In genomic region chr22:45239378-45240136, GRCh38 we compare ENCODE assay signal across 8 cellular contexts. TPM values are rescaled to one million over a fixed set of nuclear protein-coding genes. Genes with fewer than 3 reads are reported as not detected.
A peak's percentile ranks its signal among the peaks of the same experiment; 100 is the strongest.
DNase-seq lines count a peak whose midpoint lies in the region; ATAC-seq, FAIRE-seq and TF ChIP-seq lines count a peak whose summit lies in the region.

No MANE protein-coding gene starts in this region.

- no peak overlapping the region for H3K9ac ChIP-seq in parathyroid adenoma

- no peaks in the 10 kb centered on the region for H3K27me3 ChIP-seq in Peyer's patch
- no peaks in the 10 kb centered on the region for H3K27me3 ChIP-seq in esophagus muscularis mucosa
- no peaks in the 10 kb centered on the region for H3K27me3 ChIP-seq in parathyroid adenoma (ENCODE audit: control insufficient read depth, insufficient read depth, low read length)

- ATAC-seq in HG03135 (IDR thresholded peaks at IDR 0.05; ENCODE audit: unreplicated experiment) (no peak), GM18868 (IDR thresholded peaks at IDR 0.05; ENCODE audit: unreplicated experiment) (no peak), HG02852 (IDR thresholded peaks at IDR 0.05; ENCODE audit: unreplicated experiment) (no peak)

- WGBS in esophagus muscularis mucosa = 56% methylated on average over 6 of the region's 12 CpGs

- DNase-seq in GM19239 (ENCODE audit: insufficient read length, low spot score) (no peak), Peyer's patch (no peak), esophagus muscularis mucosa (ENCODE audit: extremely low spot score) (no peak), NCI-H2107 (lab: John Stamatoyannopoulos, UW) (no peak)

- peaks cover 12% of the 10 kb centered on the region for H3K79me2 ChIP-seq in parathyroid adenoma

- peak overlapping the region; percentile 78 for H3K4me2 ChIP-seq in parathyroid adenoma (ENCODE audit: low read length)

- no peak for TF ChIP-seq EP300 in esophagus muscularis mucosa (IDR thresholded peaks at IDR 0.05)

- peak overlapping the region in 1 of 4 donors; percentile 69 for H3K27ac ChIP-seq in Peyer's patch
- peak overlapping the region in 2 of 4 donors; percentile 47 to 58 for H3K27ac ChIP-seq in esophagus muscularis mucosa (replicated peaks in 1 of 4)
- H3K27ac ChIP-seq in parathyroid adenoma = no peak overlapping the region

- TF ChIP-seq POLR2A in Peyer's patch (IDR thresholded peaks at IDR 0.05) = no peak
- TF ChIP-seq POLR2A in esophagus muscularis mucosa (IDR thresholded peaks at IDR 0.05; ENCODE audit: low read depth) = no peak

- no peak for TF ChIP-seq CTCF in Peyer's patch (IDR thresholded peaks at IDR 0.05)
- no peak for TF ChIP-seq CTCF in esophagus muscularis mucosa (IDR thresholded peaks at IDR 0.05)
- TF ChIP-seq CTCF in parathyroid adenoma (IDR thresholded peaks at IDR 0.05) = no peak

- intact Hi-C loops in esophagus muscularis mucosa (cut with DNase I) = no loop called here

- H3K36me3 ChIP-seq in Peyer's patch (peaks cover 0 to 10% (median 0%) of the 10 kb centered on the region in 3 donors), esophagus muscularis mucosa (peaks cover 0 to 16% (median 12%) of the 10 kb centered on the region in 4 donors), parathyroid adenoma (ENCODE audit: control insufficient read depth, insufficient read depth, low read length) (no peaks in the 10 kb centered on the region)

- no peaks in the 10 kb centered on the region for H3K9me3 ChIP-seq in Peyer's patch
- no peaks in the 10 kb centered on the region for H3K9me3 ChIP-seq in esophagus muscularis mucosa
- H3K9me3 ChIP-seq in parathyroid adenoma (ENCODE audit: control insufficient read depth, low read length) = no peaks in the 10 kb centered on the region

- peak overlapping the region; percentile 56 to 87 (median 76) for H3K4me3 ChIP-seq in Peyer's patch
- peak overlapping the region; percentile 68 to 87 (median 72) for H3K4me3 ChIP-seq in esophagus muscularis mucosa
- H3K4me3 ChIP-seq in parathyroid adenoma (ENCODE audit: low read depth, low read length) = peak overlapping the region; percentile 61

- no peak overlapping the region for H2AFZ ChIP-seq in parathyroid adenoma

- H3K4me1 ChIP-seq in Peyer's patch = peaks cover 3 to 24% (median 15%) of the 10 kb centered on the region in 4 donors
- peaks cover 13 to 52% (median 38%) of the 10 kb centered on the region in 4 donors for H3K4me1 ChIP-seq in esophagus muscularis mucosa
- H3K4me1 ChIP-seq in parathyroid adenoma = peaks cover 17% of the 10 kb centered on the region

- peak; percentile 79 for FAIRE-seq in GM19239 (lab: Jason Lieb, UNC)

RNA-seq across cellular contexts. Expression of gene KIAA0930, which starts 1.1 kb away (rescaled TPM):
- total RNA-seq in Peyer's patch (10 to 100 TPM; 21.2 to 41.3 (median 27.8) TPM), esophagus muscularis mucosa (10 to 100 TPM; 31.6 to 67.1 (median 46.8) TPM)

RNA-seq across cellular contexts. Expression of gene UPK3A, which starts 45.2 kb away (rescaled TPM):
- total RNA-seq in Peyer's patch = 1 to 10 TPM in 1 of 4 donors, not detected in 3; 4.0 TPM
- not detected for total RNA-seq in esophagus muscularis mucosa
